Comparison of ENCODE assay signal across 1 cellular context in genomic region chr1:244318512-244318911, GRCh38.
TF ChIP-seq lines count a peak whose summit lies in the region.

No MANE protein-coding gene starts in this region.

TF ChIP-seq in GM23338, 12 proteins besides CTCF, POLR2A, EP300 and RAD21 (continued from another document):
- TF ChIP-seq ZNF462 (CRISPR knock-in tag; IDR thresholded peaks at IDR 0.05): no peak
